Comparison of ENCODE assay signal across 14 cellular contexts in genomic region chr5:156327306-156327705, GRCh38. TPM values are rescaled to one million over a fixed set of nuclear protein-coding genes. Genes with fewer than 3 reads are reported as not detected.
DNase-seq lines count a peak whose midpoint lies in the region; ATAC-seq and TF ChIP-seq lines count a peak whose summit lies in the region.
"Had no signal": no experiment of that assay in that cellular context is flagged by ENCODE, and none has a peak within 500 bp of the region (broad histone marks: within the 10 kb centered on the region; RNA-seq: fewer than 3 reads in every experiment).

No MANE protein-coding gene starts in this region.

- H3K4me1 ChIP-seq in HUES48 (ENCODE audit: control insufficient read depth, insufficient read depth, low read length) (no peaks in the 10 kb centered on the region), lung (ENCODE audit: control insufficient read depth in 2 of 2, insufficient read depth in 2 of 2, low read length in 2 of 2) (peaks cover 0 to 7% of the 10 kb centered on the region in 2 donors), subcutaneous abdominal adipose tissue (ENCODE audit: control insufficient read depth in 5 of 5, insufficient read depth in 5 of 5, low read length in 5 of 5) (peaks cover 0 to 23% (median 18%) of the 10 kb centered on the region in 5 donors)

- H3K4me1 Mint-ChIP-seq in endothelial cell (ENCODE audit: unreplicated experiment), result peaks cover 11% of the 10 kb centered on the region
- H3K4me1 Mint-ChIP-seq in activated naive CD4-positive, alpha-beta T cell treated with anti-CD3 and anti-CD28 coated beads for 36 hours (ENCODE audit: low read depth), result no peaks in the 10 kb centered on the region
- H3K4me1 Mint-ChIP-seq in activated T-helper 2 cell treated with anti-CD3 and anti-CD28 coated beads, Interferon-gamma antibody, Interleukin-2, Interleukin-4, amounts not matched to agents 10 μg/mL and 5 μg/mL and 100 μg/mL, durations not matched to agents 14 hours and 24 hours and 36 hours (ENCODE audit: low read depth), result no peaks in the 10 kb centered on the region

- no peaks in the 10 kb centered on the region for H3K27me3 ChIP-seq in HUES48 (ENCODE audit: control insufficient read depth, insufficient read depth, low read length)
- H3K27me3 ChIP-seq in lung (ENCODE audit: control insufficient read depth, insufficient read depth), result no peaks in the 10 kb centered on the region
- no peaks in the 10 kb centered on the region for H3K27me3 ChIP-seq in subcutaneous abdominal adipose tissue (ENCODE audit: control insufficient read depth in 5 of 5, insufficient read depth in 4 of 5, low read length in 5 of 5)

- ATAC-seq in lung (ENCODE audit: insufficient read depth, low FRiP score), result no peak
- ATAC-seq in GM21515 (IDR thresholded peaks at IDR 0.05; ENCODE audit: unreplicated experiment), result no peak
- ATAC-seq: HCT116 had no signal

- H3K36me3 ChIP-seq in HUES48 (ENCODE audit: control insufficient read depth, insufficient read depth, low read length) (no peaks in the 10 kb centered on the region), lung (ENCODE audit: control insufficient read depth in 2 of 2, insufficient read depth in 2 of 2, low read length in 2 of 2) (no peaks in the 10 kb centered on the region), subcutaneous abdominal adipose tissue (ENCODE audit: control insufficient read depth in 5 of 5, insufficient read depth in 5 of 5, low read length in 5 of 5) (no peaks in the 10 kb centered on the region)

- no peaks in the 10 kb centered on the region for H3K36me3 Mint-ChIP-seq in endothelial cell (ENCODE audit: low read depth, unreplicated experiment)
- H3K36me3 Mint-ChIP-seq in activated naive CD4-positive, alpha-beta T cell treated with anti-CD3 and anti-CD28 coated beads for 36 hours (ENCODE audit: low read depth), result no peaks in the 10 kb centered on the region
- no peaks in the 10 kb centered on the region for H3K36me3 Mint-ChIP-seq in activated T-helper 2 cell treated with anti-CD3 and anti-CD28 coated beads, Interferon-gamma antibody, Interleukin-2, Interleukin-4, amounts not matched to agents 10 μg/mL and 5 μg/mL and 100 μg/mL, durations not matched to agents 14 hours and 24 hours and 36 hours (ENCODE audit: low read depth)

- H3K27ac ChIP-seq in HUES48 (ENCODE audit: low read depth, low read length), result no peak overlapping the region
- H3K27ac ChIP-seq in lung (ENCODE audit: low read depth in 1 of 2, low read length in 1 of 2), result peak overlapping the region; percentile 55 to 94
- H3K27ac ChIP-seq in subcutaneous abdominal adipose tissue (ENCODE audit: low read depth, low read length), result peak overlapping the region; percentile 45
- H3K27ac ChIP-seq: VCaP had no signal

- H3K9me3 ChIP-seq in HUES48 (ENCODE audit: control insufficient read depth, insufficient read depth, low read length) (no peaks in the 10 kb centered on the region), lung (ENCODE audit: control insufficient read depth in 2 of 2, insufficient read depth in 1 of 2, low read length in 1 of 2) (peaks cover 0 to 2% of the 10 kb centered on the region in 2 donors), subcutaneous abdominal adipose tissue (ENCODE audit: control insufficient read depth in 5 of 5, low read length in 5 of 5) (no peaks in the 10 kb centered on the region)

- H3K4me3 ChIP-seq in HUES48 (ENCODE audit: low read depth, low read length) (peak overlapping the region; percentile 29; the same call in 1 of the 2 replicates), lung (no peak overlapping the region), subcutaneous abdominal adipose tissue (ENCODE audit: low read depth in 1 of 5, low read length in 5 of 5) (peak overlapping the region; percentile 60 to 91 (median 71))

- H3K27ac Mint-ChIP-seq in endothelial cell (ENCODE audit: unreplicated experiment), result peak overlapping the region; percentile 2
- H3K27ac Mint-ChIP-seq in activated naive CD4-positive, alpha-beta T cell treated with anti-CD3 and anti-CD28 coated beads for 36 hours, result no peak overlapping the region
- no peak overlapping the region for H3K27ac Mint-ChIP-seq in activated T-helper 2 cell treated with anti-CD3 and anti-CD28 coated beads, Interferon-gamma antibody, Interleukin-2, Interleukin-4, amounts not matched to agents 10 μg/mL and 5 μg/mL and 100 μg/mL, durations not matched to agents 14 hours and 24 hours and 36 hours

- TF ChIP-seq CTCF in endothelial cell (IDR thresholded peaks at IDR 0.05; ENCODE audit: unreplicated experiment), result no peak
- TF ChIP-seq CTCF in lung (IDR thresholded peaks at IDR 0.05; ENCODE audit: control extremely low read depth, extremely low read depth), result no peak

- CTCF ChIA-PET in activated naive CD4-positive, alpha-beta T cell treated with anti-CD3 and anti-CD28 coated beads for 36 hours (lab: Charles Lee), result no interaction called here

- H3K4me3 Mint-ChIP-seq in endothelial cell (ENCODE audit: unreplicated experiment), result no peak overlapping the region
- H3K4me3 Mint-ChIP-seq in activated naive CD4-positive, alpha-beta T cell treated with anti-CD3 and anti-CD28 coated beads for 36 hours, result no peak overlapping the region
- H3K4me3 Mint-ChIP-seq in activated T-helper 2 cell treated with anti-CD3 and anti-CD28 coated beads, Interferon-gamma antibody, Interleukin-2, Interleukin-4, amounts not matched to agents 10 μg/mL and 5 μg/mL and 100 μg/mL, durations not matched to agents 14 hours and 24 hours and 36 hours (ENCODE audit: low read depth), result no peak overlapping the region

- no peak for DNase-seq in endothelial cell (ENCODE audit: low spot score)
- DNase-seq in lung (ENCODE audit: low spot score), result no peak
- DNase-seq in HuH-7.5 (ENCODE audit: low spot score), result no peak
- no peak for DNase-seq in activated naive CD4-positive, alpha-beta T cell treated with anti-CD3 and anti-CD28 coated beads for 36 hours
- no peak for DNase-seq in activated T-helper 2 cell treated with anti-CD3 and anti-CD28 coated beads, Interferon-gamma antibody, Interleukin-2, Interleukin-4, amounts not matched to agents 10 μg/mL and 5 μg/mL and 100 μg/mL, durations not matched to agents 14 hours and 24 hours and 36 hours (ENCODE audit: low spot score)
- DNase-seq: effector CD8-positive, alpha-beta T cell; NCI-H1105 treated with DMSO at 0.1 percent for 48 hours; OCI-M1 had no signal

- H3K9ac ChIP-seq in HUES48 (ENCODE audit: low read depth, low read length) (no peak overlapping the region), subcutaneous abdominal adipose tissue (ENCODE audit: low read length in 5 of 5) (peak overlapping the region in 4 of 5 donors; percentile 45 to 67 (median 65))

- intact Hi-C loops in activated naive CD4-positive, alpha-beta T cell treated with anti-CD3 and anti-CD28 coated beads for 36 hours (cut with micrococcal nuclease), result no loop called here
- intact Hi-C loops in activated T-helper 2 cell treated with anti-CD3 and anti-CD28 coated beads, Interferon-gamma antibody, Interleukin-2, Interleukin-4, amounts not matched to agents 10 μg/mL and 5 μg/mL and 100 μg/mL, durations not matched to agents 14 hours and 24 hours and 36 hours (cut with micrococcal nuclease), result no loop called here

- 45 to 64% methylated on average over 6 of the region's 6 CpGs for WGBS in lung, 2 donors

- H3K9me3 Mint-ChIP-seq in endothelial cell (ENCODE audit: unreplicated experiment), result no peaks in the 10 kb centered on the region
- no peaks in the 10 kb centered on the region for H3K9me3 Mint-ChIP-seq in activated naive CD4-positive, alpha-beta T cell treated with anti-CD3 and anti-CD28 coated beads for 36 hours
- H3K9me3 Mint-ChIP-seq in activated T-helper 2 cell treated with anti-CD3 and anti-CD28 coated beads, Interferon-gamma antibody, Interleukin-2, Interleukin-4, amounts not matched to agents 10 μg/mL and 5 μg/mL and 100 μg/mL, durations not matched to agents 14 hours and 24 hours and 36 hours, result no peaks in the 10 kb centered on the region

- no peaks in the 10 kb centered on the region for H3K27me3 Mint-ChIP-seq in endothelial cell (ENCODE audit: unreplicated experiment)
- peaks cover 16% of the 10 kb centered on the region for H3K27me3 Mint-ChIP-seq in activated naive CD4-positive, alpha-beta T cell treated with anti-CD3 and anti-CD28 coated beads for 36 hours (ENCODE audit: low read depth)
- peaks cover 9% of the 10 kb centered on the region for H3K27me3 Mint-ChIP-seq in activated T-helper 2 cell treated with anti-CD3 and anti-CD28 coated beads, Interferon-gamma antibody, Interleukin-2, Interleukin-4, amounts not matched to agents 10 μg/mL and 5 μg/mL and 100 μg/mL, durations not matched to agents 14 hours and 24 hours and 36 hours (ENCODE audit: low read depth)

RNA-seq across cellular contexts. Expression of gene SGCD, which starts 0.3 kb away (rescaled TPM):
- total RNA-seq in endothelial cell (ENCODE audit: unreplicated experiment) (1.2 TPM), lung (10 to 100 TPM; 11.0 to 20.9 TPM)
- 1 to 10 TPM in 1 of 2 donors, under 1 TPM in 1; 0.79 to 1.1 TPM for polyA plus RNA-seq in lung
- total RNA-seq in activated naive CD4-positive, alpha-beta T cell treated with anti-CD3 and anti-CD28 coated beads for 36 hours, result not detected
- not detected in 2 replicates for total RNA-seq in activated T-helper 2 cell treated with anti-CD3 and anti-CD28 coated beads, Interferon-gamma antibody, Interleukin-2, Interleukin-4, amounts not matched to agents 10 μg/mL and 5 μg/mL and 100 μg/mL, durations not matched to agents 14 hours and 24 hours and 36 hours
- polyA plus RNA-seq: keratinocyte had no signal
